20 cellular contexts compared by ENCODE assay signal in the genomic region with DNA sequence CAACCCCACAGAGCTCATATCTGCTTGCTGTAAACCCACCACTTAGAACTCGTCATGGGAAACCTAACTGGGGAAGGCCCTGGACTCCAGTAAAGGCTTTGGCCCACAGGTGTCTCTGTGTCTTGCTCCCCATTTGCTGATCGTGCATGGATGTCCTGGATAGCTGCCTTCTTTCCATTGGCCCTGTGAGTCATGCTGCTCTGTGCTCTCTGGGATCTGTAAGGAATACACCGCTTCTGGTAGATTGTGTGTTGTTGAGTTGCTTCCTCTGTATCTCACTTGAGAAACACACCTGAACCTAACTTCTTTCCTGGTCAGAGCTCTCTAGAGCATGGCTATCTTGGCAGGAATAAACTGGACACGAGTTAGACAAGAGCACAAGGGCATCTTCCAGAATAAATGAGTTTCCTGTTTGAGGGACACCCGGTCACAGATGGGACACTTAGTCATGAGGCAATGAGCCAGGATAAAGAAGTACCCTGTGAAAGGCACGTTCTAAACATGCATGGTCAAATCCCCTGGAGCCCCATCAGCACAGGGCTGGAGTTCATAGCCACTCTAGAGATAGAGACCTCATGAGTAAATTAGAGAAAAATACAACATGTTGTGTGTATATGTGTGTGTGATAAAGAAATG.
A peak's percentile ranks its signal among the peaks of the same experiment; 100 is the strongest.
DNase-seq lines count a peak whose midpoint lies in the region; ATAC-seq and TF ChIP-seq lines count a peak whose summit lies in the region.
"Had no signal": no experiment of that assay in that cellular context is flagged by ENCODE, and none has a peak within 500 bp of the region (broad histone marks: within the 10 kb centered on the region; RNA-seq: fewer than 3 reads in every experiment).

No MANE protein-coding gene starts in this region.

- H3K9me3 Mint-ChIP-seq in HFFc6 (no peaks in the 10 kb centered on the region), nephron progenitor cell (peaks cover 11% of the 10 kb centered on the region)

- no peaks in the 10 kb centered on the region for H3K36me3 Mint-ChIP-seq in HFFc6 (ENCODE audit: low read depth)
- H3K36me3 Mint-ChIP-seq in nephron progenitor cell (ENCODE audit: low read depth): no peaks in the 10 kb centered on the region

- H4K20me1 ChIP-seq in BLaER1 treated with 17β-estradiol and CSF1 and Interleukin-3, amounts not matched to agents 10 nM and 100 nM: no peaks in the 10 kb centered on the region

- 49 to 55% methylated on average over 6 of the region's 6 CpGs for WGBS in aorta, 2 donors

- H3K27me3 ChIP-seq in BLaER1 treated with 17β-estradiol and CSF1 and Interleukin-3, amounts not matched to agents 10 nM and 100 nM: no peaks in the 10 kb centered on the region
- no peaks in the 10 kb centered on the region for H3K27me3 ChIP-seq in aorta (ENCODE audit: control insufficient read depth in 1 of 2, insufficient read depth in 2 of 2, low read length in 1 of 2)
- H3K27me3 ChIP-seq: transverse colon had no signal

- peaks cover 40% of the 10 kb centered on the region for H3K4me1 Mint-ChIP-seq in HFFc6 (ENCODE audit: low read depth)
- peaks cover 5% of the 10 kb centered on the region for H3K4me1 Mint-ChIP-seq in nephron progenitor cell

- H3K27ac ChIP-seq in BLaER1 treated with 17β-estradiol and CSF1 and Interleukin-3, amounts not matched to agents 10 nM and 100 nM: peak overlapping the region in 9 of 11 experiments; percentile 4 to 59 (median 33); a peak in 13 of 22 replicates
- H3K27ac ChIP-seq in aorta (ENCODE audit: low read depth in 1 of 2, low read length in 2 of 2): no peak overlapping the region

- no peak overlapping the region; a peak in 1 of 22 replicates for H3K9ac ChIP-seq in BLaER1 treated with 17β-estradiol and CSF1 and Interleukin-3, amounts not matched to agents 10 nM and 100 nM

- DNase-seq in HFFc6 (no peak), nephron progenitor cell (no peak), aorta (no peak), SKM-1 treated with dmso at 0.1 percent for 144 hours (lab: John Stamatoyannopoulos, UW; ENCODE audit: unreplicated experiment) (no peak)
- DNase-seq: AML-193; DMS 273 treated with DMSO at 0.1 percent for 48 hours; endodermal cell; MM.1S; naive thymus-derived CD4-positive, alpha-beta T cell; NCI-H1930; NCI-H69; stimulated activated CD4-positive, alpha-beta T cell treated with anti-CD3 and anti-CD28 coated beads, Interleukin-2, amount 100 ng/mL, for 24 hours; stimulated activated CD8-positive, alpha-beta memory T cell treated with anti-CD3 and anti-CD28 coated beads, Interleukin-4, amount 100 ng/mL, for 48 hours; T-helper 17 cell; transverse colon had no signal

- TF ChIP-seq CTCF in HFFc6 (IDR thresholded peaks at IDR 0.05) (no peak), nephron progenitor cell (IDR thresholded peaks at IDR 0.05) (no peak)

- H3K4me1 ChIP-seq in BLaER1 treated with 17β-estradiol and CSF1 and Interleukin-3, amounts not matched to agents 10 nM and 100 nM: peaks cover 21 to 63% (median 38%) of the 10 kb centered on the region in 10 experiments
- H3K4me1 ChIP-seq in aorta (ENCODE audit: control insufficient read depth in 1 of 2, insufficient read depth in 2 of 2, low read length in 2 of 2): peaks cover 4 to 12% of the 10 kb centered on the region in 2 donors

- intact Hi-C loops in aorta (cut with DNase I): loop anchor here in 1 of 2 donors (5.0 kb wide), 1 partner anchor 54 kb away; no protein-coding TSS in a partner anchor

- peak overlapping the region in 10 of 11 experiments; percentile 0 to 69 (median 44); a peak in 16 of 22 replicates for H3K4me2 ChIP-seq in BLaER1 treated with 17β-estradiol and CSF1 and Interleukin-3, amounts not matched to agents 10 nM and 100 nM

- peaks cover 9 to 36% (median 18%) of the 10 kb centered on the region in 11 experiments; a peak in 17 of 22 replicates for H3K9me3 ChIP-seq in BLaER1 treated with 17β-estradiol and CSF1 and Interleukin-3, amounts not matched to agents 10 nM and 100 nM (replicated peaks in 1 of 11)
- H3K9me3 ChIP-seq in aorta (ENCODE audit: control insufficient read depth, low read length): no peaks in the 10 kb centered on the region
- H3K9me3 ChIP-seq: transverse colon had no signal

- H3K27me3 Mint-ChIP-seq in HFFc6 (ENCODE audit: insufficient read depth): no peaks in the 10 kb centered on the region
- H3K27me3 Mint-ChIP-seq in nephron progenitor cell (ENCODE audit: low read depth, poor library complexity): no peaks in the 10 kb centered on the region
- H3K27me3 Mint-ChIP-seq: naive thymus-derived CD4-positive, alpha-beta T cell; T-helper 17 cell had no signal

- no peaks in the 10 kb centered on the region for H3K36me3 ChIP-seq in BLaER1 treated with 17β-estradiol and CSF1 and Interleukin-3, amounts not matched to agents 10 nM and 100 nM
- H3K36me3 ChIP-seq in aorta (ENCODE audit: control insufficient read depth in 1 of 2, insufficient read depth in 2 of 2, low read length in 1 of 2): no peaks in the 10 kb centered on the region
- H3K36me3 ChIP-seq: transverse colon had no signal

- no peak overlapping the region for H3K4me3 Mint-ChIP-seq in HFFc6
- no peak overlapping the region for H3K4me3 Mint-ChIP-seq in nephron progenitor cell
- H3K4me3 Mint-ChIP-seq: endodermal cell; naive thymus-derived CD4-positive, alpha-beta T cell; T-helper 17 cell had no signal

- no peak overlapping the region for H3K4me3 ChIP-seq in BLaER1 treated with 17β-estradiol and CSF1 and Interleukin-3, amounts not matched to agents 10 nM and 100 nM
- no peak overlapping the region for H3K4me3 ChIP-seq in aorta (ENCODE audit: low read length in 2 of 2)
- H3K4me3 ChIP-seq: transverse colon had no signal

- ATAC-seq in esophagus mucosa: peak; percentile 37
- ATAC-seq in GM21526 (IDR thresholded peaks at IDR 0.05; ENCODE audit: low FRiP score, unreplicated experiment): no peak
- no peak for ATAC-seq in aorta (ENCODE audit: low FRiP score)
- no peak for ATAC-seq in HG03439 (IDR thresholded peaks at IDR 0.05; ENCODE audit: unreplicated experiment)
- ATAC-seq: activated naive CD4-positive, alpha-beta T cell treated with anti-CD3 and anti-CD28 coated beads, Interleukin-2, amount 50 U/mL, for 72 hours; naive thymus-derived CD4-positive, alpha-beta T cell; T-helper 17 cell had no signal

- H3K27ac Mint-ChIP-seq in HFFc6: peak overlapping the region; percentile 28; the same call in 1 of the 2 replicates
- H3K27ac Mint-ChIP-seq in nephron progenitor cell: peak overlapping the region; percentile 29
- H3K27ac Mint-ChIP-seq: activated naive CD4-positive, alpha-beta T cell treated with anti-CD3 and anti-CD28 coated beads, Interleukin-2, amount 50 U/mL, for 72 hours; endodermal cell; naive thymus-derived CD4-positive, alpha-beta T cell; T-helper 17 cell had no signal

Comparison
In these comparisons a context has a peak if more than half of its experiments do, and no peak if none do; other contexts are left out.
1. H3K27ac ChIP-seq: peak in BLaER1 treated with 17β-estradiol and CSF1 and Interleukin-3, amounts not matched to agents 10 nM and 100 nM (9 of 11); none in aorta (0 of 2).